In the genomic region with DNA sequence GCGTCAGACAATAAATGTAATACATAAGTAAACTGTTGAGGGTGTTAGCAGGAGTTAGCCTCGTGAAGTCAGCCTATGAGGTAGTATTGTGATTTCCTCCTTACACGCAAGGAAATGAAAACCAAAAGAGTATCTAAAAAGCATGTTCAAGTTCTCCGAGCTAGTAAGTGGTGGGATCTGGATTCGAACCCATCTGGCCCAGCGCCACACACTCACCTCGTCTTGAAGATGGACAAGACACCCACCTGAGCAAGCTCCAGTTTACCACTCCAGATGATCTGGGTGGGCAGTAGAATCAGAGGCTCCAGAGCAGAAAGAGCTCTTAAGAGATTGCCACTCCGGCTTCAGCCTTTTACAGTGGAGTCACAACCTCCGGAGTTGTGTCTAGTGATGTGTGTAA, we compare ENCODE assay signal across 28 cellular contexts.
"Had no signal": no experiment of that assay in that cellular context is flagged by ENCODE, and none has a peak within 500 bp of the region (broad histone marks: within the 10 kb centered on the region; RNA-seq: fewer than 3 reads in every experiment).

No MANE protein-coding gene starts in this region.

- H3K36me3 ChIP-seq: colonic mucosa, WERI-Rb-1 had no signal

- H3K27ac Mint-ChIP-seq: activated B cell treated with CpG ODN at 0.5 μM for 24 hours; activated CD8-positive, alpha-beta T cell treated with anti-CD3 and anti-CD28 coated beads for 36 hours; activated naive CD8-positive, alpha-beta T cell; activated T-helper 17 cell treated with anti-CD3 and anti-CD28 coated beads, Interleukin-2, amount 50 U/mL, for 72 hours; endodermal cell; T-helper 17 cell; T-helper 2 cell treated with Interferon-gamma antibody and Interleukin-4, amounts not matched to agents 5 μg/mL and 100 μg/mL, for 36 hours had no signal

- ATAC-seq: activated CD4-positive, CD25-positive, alpha-beta regulatory T cell treated with anti-CD3 and anti-CD28 coated beads, Interleukin-2, amount 50 U/mL, for 24 hours; activated CD8-positive, alpha-beta T cell treated with anti-CD3 and anti-CD28 coated beads for 36 hours; activated T-cell treated with anti-CD3 and anti-CD28 coated beads, Interleukin-2, amount 50 U/mL, for 4 hours; activated T-helper 17 cell treated with anti-CD3 and anti-CD28 coated beads, Interleukin-2, amount 50 U/mL, for 72 hours; esophagus mucosa; T-helper 17 cell had no signal

- H3K27ac ChIP-seq: colonic mucosa, WERI-Rb-1 had no signal

- H3K4me3 Mint-ChIP-seq: activated B cell treated with CpG ODN at 0.5 μM for 24 hours; activated CD8-positive, alpha-beta T cell treated with anti-CD3 and anti-CD28 coated beads for 36 hours; activated naive CD8-positive, alpha-beta T cell; activated T-cell treated with anti-CD3 and anti-CD28 coated beads, Interleukin-2, amount 50 U/mL, for 4 hours; activated T-helper 17 cell treated with anti-CD3 and anti-CD28 coated beads, Interleukin-2, amount 50 U/mL, for 72 hours; endodermal cell; T-helper 17 cell; T-helper 2 cell treated with Interferon-gamma antibody and Interleukin-4, amounts not matched to agents 5 μg/mL and 100 μg/mL, for 36 hours had no signal

- H3K36me3 Mint-ChIP-seq: activated naive CD8-positive, alpha-beta T cell had no signal

- H3K4me3 ChIP-seq: colonic mucosa had no signal

- H3K4me1 Mint-ChIP-seq: activated B cell treated with CpG ODN at 0.5 μM for 24 hours; activated T-helper 17 cell treated with anti-CD3 and anti-CD28 coated beads, Interleukin-2, amount 50 U/mL, for 72 hours had no signal

- H3K27me3 ChIP-seq: colonic mucosa had no signal

- H3K27me3 Mint-ChIP-seq: activated naive CD8-positive, alpha-beta T cell had no signal

- H3K9me3 Mint-ChIP-seq: activated B cell treated with CpG ODN at 0.5 μM for 24 hours; activated CD8-positive, alpha-beta T cell treated with anti-CD3 and anti-CD28 coated beads for 36 hours; activated T-cell treated with anti-CD3 and anti-CD28 coated beads, Interleukin-2, amount 50 U/mL, for 4 hours; activated T-helper 17 cell treated with anti-CD3 and anti-CD28 coated beads, Interleukin-2, amount 50 U/mL, for 72 hours; endodermal cell; T-helper 2 cell treated with Interferon-gamma antibody and Interleukin-4, amounts not matched to agents 5 μg/mL and 100 μg/mL, for 36 hours had no signal

- DNase-seq: activated B cell treated with CpG ODN at 0.5 μM for 24 hours; activated CD4-positive, alpha-beta T cell treated with anti-CD3 and anti-CD28 coated beads for 48 hours; activated CD4-positive, alpha-beta T cell treated with anti-CD3 and anti-CD28 coated beads, Interleukin-2, amount 50 U/mL, for 1 hour; activated CD4-positive, alpha-beta T cell treated with anti-CD3 and anti-CD28 coated beads, Interleukin-2, amount 50 U/mL, for 48 hours; activated CD8-positive, alpha-beta memory T cell treated with anti-CD3 and anti-CD28 coated beads for 24 hours; activated CD8-positive, alpha-beta T cell treated with anti-CD3 and anti-CD28 coated beads for 36 hours; activated effector memory CD4-positive, alpha-beta T cell treated with Interleukin-2 at 50 U/mL for 16 hours; activated gamma-delta T cell treated with Interleukin-2 at 50 U/mL for 16 hours; activated naive CD4-positive, alpha-beta T cell treated with anti-CD3 and anti-CD28 coated beads, Interleukin-2, amount 50 U/mL, for 16 hours; activated naive CD4-positive, alpha-beta T cell treated with Interleukin-2 at 50 U/mL for 16 hours; activated T-cell treated with anti-CD3 and anti-CD28 coated beads, Interleukin-2, amount 50 U/mL, for 4 hours; amniotic stem cell; anterior cingulate cortex; central memory CD4-positive, alpha-beta T cell; cerebellar nuclear complex; colonic mucosa; effector memory CD4-positive, alpha-beta T cell; endodermal cell; foreskin fibroblast; T-helper 1 cell; T-helper 17 cell; T1000; WERI-Rb-1 had no signal

- H3K4me1 ChIP-seq: colonic mucosa had no signal

- H3K9me3 ChIP-seq: colonic mucosa had no signal
